ENCODE assay signal across 1 cellular context in the genomic region with DNA sequence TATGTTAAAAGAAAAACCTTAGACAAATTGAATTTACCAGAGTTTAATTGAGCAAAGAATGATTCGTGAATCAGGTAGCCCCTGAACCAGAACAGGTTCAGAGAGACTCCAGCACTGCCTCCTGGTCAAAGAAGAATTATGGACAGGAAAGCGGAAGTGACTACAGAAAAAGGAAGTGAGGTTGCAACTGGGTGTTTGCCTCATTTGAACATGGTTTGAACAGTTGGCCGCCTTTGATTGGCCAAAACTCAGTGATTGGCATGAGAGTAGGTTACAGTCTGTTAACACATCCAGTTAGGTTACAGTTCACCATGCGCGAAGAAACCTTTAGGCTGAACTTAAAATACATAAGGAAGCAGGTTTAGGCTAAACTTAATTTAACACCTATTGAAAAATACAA.
TF ChIP-seq lines count a peak whose summit lies in the region.

No MANE protein-coding gene starts in this region.

TF ChIP-seq in K562, 482 proteins besides CTCF, POLR2A, EP300 and RAD21 (continued from another document and continues in another):
- TF ChIP-seq, protein P1, sequence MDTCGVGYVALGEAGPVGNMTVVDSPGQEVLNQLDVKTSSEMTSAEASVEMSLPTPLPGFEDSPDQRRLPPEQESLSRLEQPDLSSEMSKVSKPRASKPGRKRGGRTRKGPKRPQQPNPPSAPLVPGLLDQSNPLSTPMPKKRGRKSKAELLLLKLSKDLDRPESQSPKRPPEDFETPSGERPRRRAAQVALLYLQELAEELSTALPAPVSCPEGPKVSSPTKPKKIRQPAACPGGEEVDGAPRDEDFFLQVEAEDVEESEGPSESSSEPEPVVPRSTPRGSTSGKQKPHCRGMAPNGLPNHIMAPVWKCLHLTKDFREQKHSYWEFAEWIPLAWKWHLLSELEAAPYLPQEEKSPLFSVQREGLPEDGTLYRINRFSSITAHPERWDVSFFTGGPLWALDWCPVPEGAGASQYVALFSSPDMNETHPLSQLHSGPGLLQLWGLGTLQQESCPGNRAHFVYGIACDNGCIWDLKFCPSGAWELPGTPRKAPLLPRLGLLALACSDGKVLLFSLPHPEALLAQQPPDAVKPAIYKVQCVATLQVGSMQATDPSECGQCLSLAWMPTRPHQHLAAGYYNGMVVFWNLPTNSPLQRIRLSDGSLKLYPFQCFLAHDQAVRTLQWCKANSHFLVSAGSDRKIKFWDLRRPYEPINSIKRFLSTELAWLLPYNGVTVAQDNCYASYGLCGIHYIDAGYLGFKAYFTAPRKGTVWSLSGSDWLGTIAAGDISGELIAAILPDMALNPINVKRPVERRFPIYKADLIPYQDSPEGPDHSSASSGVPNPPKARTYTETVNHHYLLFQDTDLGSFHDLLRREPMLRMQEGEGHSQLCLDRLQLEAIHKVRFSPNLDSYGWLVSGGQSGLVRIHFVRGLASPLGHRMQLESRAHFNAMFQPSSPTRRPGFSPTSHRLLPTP (IDR thresholded peaks at IDR 0.05; ENCODE audit: borderline replicate concordance, extremely low read depth, insufficient read length), result no peak
- TF ChIP-seq HMGXB4 (CRISPR knock-in tag; IDR thresholded peaks at IDR 0.05) (no peak), NFE2 (IDR thresholded peaks at IDR 0.05; ENCODE audit: low read depth) (no peak), ZNF354B (CRISPR knock-in tag; IDR thresholded peaks at IDR 0.05) (no peak), DACH1 (IDR thresholded peaks at IDR 0.05; ENCODE audit: partially characterized antibody) (no peak), SREBF1 (IDR thresholded peaks at IDR 0.05; ENCODE audit: borderline replicate concordance, low read depth, low read length) (no peak), CC2D1A (IDR thresholded peaks at IDR 0.05) (peak; percentile 21; the same call in 1 of the 2 replicates), ATF6 (CRISPR knock-in tag; IDR thresholded peaks at IDR 0.05) (no peak), ZNF668 (CRISPR knock-in tag; IDR thresholded peaks at IDR 0.05) (no peak), POLR2B (IDR thresholded peaks at IDR 0.05; ENCODE audit: low read depth, partially characterized antibody) (no peak), ZBTB40 (IDR thresholded peaks at IDR 0.05) (peak; percentile 74), ZBTB40 (CRISPR knock-in tag; IDR thresholded peaks at IDR 0.05) (no peak), RFX5 (IDR thresholded peaks at IDR 0.05; ENCODE audit: low read depth, low read length) (no peak), ZBTB7A (IDR thresholded peaks at IDR 0.05; ENCODE audit: borderline replicate concordance, control insufficient read depth, low read depth, low read length) (no peak), NRF1 (conservative IDR thresholded peaks at IDR 0.05 in 1 of 2, IDR thresholded peaks at IDR 0.05 in 1 of 2) (no peak), SPI1 (IDR thresholded peaks at IDR 0.05; ENCODE audit: borderline replicate concordance, low read depth, low read length) (peak; percentile 89)
- TF ChIP-seq, protein P2, sequence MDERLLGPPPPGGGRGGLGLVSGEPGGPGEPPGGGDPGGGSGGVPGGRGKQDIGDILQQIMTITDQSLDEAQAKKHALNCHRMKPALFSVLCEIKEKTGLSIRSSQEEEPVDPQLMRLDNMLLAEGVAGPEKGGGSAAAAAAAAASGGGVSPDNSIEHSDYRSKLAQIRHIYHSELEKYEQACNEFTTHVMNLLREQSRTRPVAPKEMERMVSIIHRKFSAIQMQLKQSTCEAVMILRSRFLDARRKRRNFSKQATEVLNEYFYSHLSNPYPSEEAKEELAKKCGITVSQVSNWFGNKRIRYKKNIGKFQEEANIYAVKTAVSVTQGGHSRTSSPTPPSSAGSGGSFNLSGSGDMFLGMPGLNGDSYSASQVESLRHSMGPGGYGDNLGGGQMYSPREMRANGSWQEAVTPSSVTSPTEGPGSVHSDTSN (CRISPR knock-in tag; IDR thresholded peaks at IDR 0.05; ENCODE audit: low read depth), result no peak
- TF ChIP-seq, protein P2 (tag; conservative IDR thresholded peaks at IDR 0.05; ENCODE audit: low read depth), result peak; percentile 71
- TF ChIP-seq, protein P3, sequence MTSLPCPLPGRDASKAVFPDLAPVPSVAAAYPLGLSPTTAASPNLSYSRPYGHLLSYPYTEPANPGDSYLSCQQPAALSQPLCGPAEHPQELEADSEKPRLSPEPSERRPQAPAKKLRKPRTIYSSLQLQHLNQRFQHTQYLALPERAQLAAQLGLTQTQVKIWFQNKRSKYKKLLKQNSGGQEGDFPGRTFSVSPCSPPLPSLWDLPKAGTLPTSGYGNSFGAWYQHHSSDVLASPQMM (CRISPR knock-in tag; IDR thresholded peaks at IDR 0.05), result no peak
- TF ChIP-seq, protein P4, sequence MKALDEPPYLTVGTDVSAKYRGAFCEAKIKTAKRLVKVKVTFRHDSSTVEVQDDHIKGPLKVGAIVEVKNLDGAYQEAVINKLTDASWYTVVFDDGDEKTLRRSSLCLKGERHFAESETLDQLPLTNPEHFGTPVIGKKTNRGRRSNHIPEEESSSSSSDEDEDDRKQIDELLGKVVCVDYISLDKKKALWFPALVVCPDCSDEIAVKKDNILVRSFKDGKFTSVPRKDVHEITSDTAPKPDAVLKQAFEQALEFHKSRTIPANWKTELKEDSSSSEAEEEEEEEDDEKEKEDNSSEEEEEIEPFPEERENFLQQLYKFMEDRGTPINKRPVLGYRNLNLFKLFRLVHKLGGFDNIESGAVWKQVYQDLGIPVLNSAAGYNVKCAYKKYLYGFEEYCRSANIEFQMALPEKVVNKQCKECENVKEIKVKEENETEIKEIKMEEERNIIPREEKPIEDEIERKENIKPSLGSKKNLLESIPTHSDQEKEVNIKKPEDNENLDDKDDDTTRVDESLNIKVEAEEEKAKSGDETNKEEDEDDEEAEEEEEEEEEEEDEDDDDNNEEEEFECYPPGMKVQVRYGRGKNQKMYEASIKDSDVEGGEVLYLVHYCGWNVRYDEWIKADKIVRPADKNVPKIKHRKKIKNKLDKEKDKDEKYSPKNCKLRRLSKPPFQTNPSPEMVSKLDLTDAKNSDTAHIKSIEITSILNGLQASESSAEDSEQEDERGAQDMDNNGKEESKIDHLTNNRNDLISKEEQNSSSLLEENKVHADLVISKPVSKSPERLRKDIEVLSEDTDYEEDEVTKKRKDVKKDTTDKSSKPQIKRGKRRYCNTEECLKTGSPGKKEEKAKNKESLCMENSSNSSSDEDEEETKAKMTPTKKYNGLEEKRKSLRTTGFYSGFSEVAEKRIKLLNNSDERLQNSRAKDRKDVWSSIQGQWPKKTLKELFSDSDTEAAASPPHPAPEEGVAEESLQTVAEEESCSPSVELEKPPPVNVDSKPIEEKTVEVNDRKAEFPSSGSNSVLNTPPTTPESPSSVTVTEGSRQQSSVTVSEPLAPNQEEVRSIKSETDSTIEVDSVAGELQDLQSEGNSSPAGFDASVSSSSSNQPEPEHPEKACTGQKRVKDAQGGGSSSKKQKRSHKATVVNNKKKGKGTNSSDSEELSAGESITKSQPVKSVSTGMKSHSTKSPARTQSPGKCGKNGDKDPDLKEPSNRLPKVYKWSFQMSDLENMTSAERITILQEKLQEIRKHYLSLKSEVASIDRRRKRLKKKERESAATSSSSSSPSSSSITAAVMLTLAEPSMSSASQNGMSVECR (CRISPR knock-in tag; IDR thresholded peaks at IDR 0.05), result no peak
- TF ChIP-seq, protein P5, sequence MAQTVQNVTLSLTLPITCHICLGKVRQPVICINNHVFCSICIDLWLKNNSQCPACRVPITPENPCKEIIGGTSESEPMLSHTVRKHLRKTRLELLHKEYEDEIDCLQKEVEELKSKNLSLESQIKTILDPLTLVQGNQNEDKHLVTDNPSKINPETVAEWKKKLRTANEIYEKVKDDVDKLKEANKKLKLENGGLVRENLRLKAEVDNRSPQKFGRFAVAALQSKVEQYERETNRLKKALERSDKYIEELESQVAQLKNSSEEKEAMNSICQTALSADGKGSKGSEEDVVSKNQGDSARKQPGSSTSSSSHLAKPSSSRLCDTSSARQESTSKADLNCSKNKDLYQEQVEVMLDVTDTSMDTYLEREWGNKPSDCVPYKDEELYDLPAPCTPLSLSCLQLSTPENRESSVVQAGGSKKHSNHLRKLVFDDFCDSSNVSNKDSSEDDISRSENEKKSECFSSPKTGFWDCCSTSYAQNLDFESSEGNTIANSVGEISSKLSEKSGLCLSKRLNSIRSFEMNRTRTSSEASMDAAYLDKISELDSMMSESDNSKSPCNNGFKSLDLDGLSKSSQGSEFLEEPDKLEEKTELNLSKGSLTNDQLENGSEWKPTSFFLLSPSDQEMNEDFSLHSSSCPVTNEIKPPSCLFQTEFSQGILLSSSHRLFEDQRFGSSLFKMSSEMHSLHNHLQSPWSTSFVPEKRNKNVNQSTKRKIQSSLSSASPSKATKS (CRISPR knock-in tag; IDR thresholded peaks at IDR 0.05), result no peak
